Comparison of ENCODE assay signal across 21 cellular contexts in genomic region chr10:62386401-62387320, GRCh38. TPM values are rescaled to one million over a fixed set of nuclear protein-coding genes. Genes with fewer than 3 reads are reported as not detected.
DNase-seq lines count a peak whose midpoint lies in the region; ATAC-seq, FAIRE-seq and TF ChIP-seq lines count a peak whose summit lies in the region.
"Had no signal": no experiment of that assay in that cellular context is flagged by ENCODE, and none has a peak within 500 bp of the region (broad histone marks: within the 10 kb centered on the region; RNA-seq: fewer than 3 reads in every experiment).

No MANE protein-coding gene starts in this region.

- H3K4me2 ChIP-seq in BLaER1 treated with 17β-estradiol and CSF1 and Interleukin-3, amounts not matched to agents 10 nM and 100 nM, result peak overlapping the region; percentile 2 to 57 (median 20); a peak in 16 of 22 replicates
- H3K4me2 ChIP-seq in IMR-90 (ENCODE audit: low read depth, low read length) (no peak overlapping the region), keratinocyte (ENCODE audit: control insufficient read depth, extremely low read depth, insufficient read depth, low read depth, low read length) (peak overlapping the region; percentile 50)

- no peak overlapping the region for H3K56ac ChIP-seq in IMR-90 (ENCODE audit: extremely low read depth, insufficient read depth, low read length)

- no peak overlapping the region for H2AK9ac ChIP-seq in IMR-90 (replicated peaks; ENCODE audit: low read depth, low read length, poor library complexity)

- FAIRE-seq in bronchial epithelial cell (lab: Jason Lieb, UNC) (no peak), keratinocyte (lab: Jason Lieb, UNC) (peak; percentile 13)
- FAIRE-seq: H1, HTR-8/SVneo, TTC549 had no signal

- H3K27ac ChIP-seq in BLaER1 treated with 17β-estradiol and CSF1 and Interleukin-3, amounts not matched to agents 10 nM and 100 nM, result no peak overlapping the region
- H3K27ac ChIP-seq in IMR-90 (ENCODE audit: insufficient read depth, low read length) (no peak overlapping the region), keratinocyte (ENCODE audit: control insufficient read depth, insufficient read depth, low read length) (peak overlapping the region; percentile 98)
- H3K27ac ChIP-seq: adrenal gland had no signal

- intact Hi-C loops in IMR-90 (cut with micrococcal nuclease), result no loop called here

- BruUV-seq in IMR-90 (replicated peaks; lab: Mats Ljungman, UMichigan), result no TSS peak

- ATAC-seq in IMR-90 (ENCODE audit: low read depth), result no peak
- ATAC-seq: esophagus mucosa, mucosa of descending colon had no signal

- H2BK15ac ChIP-seq in IMR-90 (ENCODE audit: low read depth, low read length), result peak overlapping the region; percentile 27; the same call in 1 of the 3 replicates

- no peak overlapping the region for H3K4ac ChIP-seq in IMR-90 (ENCODE audit: low read depth, low read length)

- H2BK20ac ChIP-seq in IMR-90 (ENCODE audit: low read depth, low read length), result no peak overlapping the region

- H3K9me1 ChIP-seq in IMR-90 (ENCODE audit: insufficient read depth, low read length) (no peaks in the 10 kb centered on the region), keratinocyte (ENCODE audit: control insufficient read depth, extremely low read depth, insufficient read depth, low read length) (no peaks in the 10 kb centered on the region)

- TF ChIP-seq CTCF in IMR-90 (conservative IDR thresholded peaks at IDR 0.05; ENCODE audit: low read depth, low read length) (no peak), bronchial epithelial cell (IDR thresholded peaks at IDR 0.05; ENCODE audit: insufficient read depth, low read length, severe bottlenecking) (no peak), keratinocyte (optimal IDR thresholded peaks at IDR 0.05 in 1 of 3, IDR thresholded peaks at IDR 0.05 in 1 of 3, conservative IDR thresholded peaks at IDR 0.05 in 1 of 3; ENCODE audit: extremely low read depth in 1 of 3, insufficient read depth in 2 of 3, low read length in 3 of 3) (no peak)

- H4K91ac ChIP-seq in IMR-90 (ENCODE audit: insufficient read depth, low read depth, low read length), result no peak overlapping the region

- peaks cover 0 to 6% (median 0%) of the 10 kb centered on the region in 11 experiments; a peak in 2 of 22 replicates for H3K9me3 ChIP-seq in BLaER1 treated with 17β-estradiol and CSF1 and Interleukin-3, amounts not matched to agents 10 nM and 100 nM (replicated peaks in 1 of 11)
- H3K9me3 ChIP-seq in IMR-90 (ENCODE audit: control insufficient read depth, insufficient read depth, low read length) (no peaks in the 10 kb centered on the region), keratinocyte (ENCODE audit: control insufficient read depth, low read depth, low read length) (peaks cover 2% of the 10 kb centered on the region)
- H3K9me3 ChIP-seq: adrenal gland, mucosa of descending colon had no signal

- no peaks in the 10 kb centered on the region for H3K27me3 ChIP-seq in BLaER1 treated with 17β-estradiol and CSF1 and Interleukin-3, amounts not matched to agents 10 nM and 100 nM
- H3K27me3 ChIP-seq in IMR-90 (ENCODE audit: control insufficient read depth, insufficient read depth, low read length), result no peaks in the 10 kb centered on the region
- H3K27me3 ChIP-seq in bronchial epithelial cell (ENCODE audit: control insufficient read depth, insufficient read depth, low read length), result no peaks in the 10 kb centered on the region
- no peaks in the 10 kb centered on the region for H3K27me3 ChIP-seq in keratinocyte (ENCODE audit: control insufficient read depth, extremely low read depth, insufficient read depth, low read length)
- H3K27me3 ChIP-seq: adrenal gland had no signal

- DNase-seq in IMR-90, result peak; percentile 30
- peak; percentile 71 for DNase-seq in bronchial epithelial cell (ENCODE audit: low read depth)
- no peak for DNase-seq in keratinocyte (ENCODE audit: low read depth, low spot score)
- no peak for DNase-seq in OCI-M1 (lab: John Stamatoyannopoulos, UW)
- no peak for DNase-seq in stimulated activated CD4-positive, alpha-beta T cell treated with anti-CD3 and anti-CD28 coated beads, Interleukin-2, amount 100 ng/mL, for 48 hours
- no peak for DNase-seq in HUDEP-2 (lab: John Stamatoyannopoulos, UW; ENCODE audit: unreplicated experiment in 76 of 76)
- DNase-seq in activated effector memory CD4-positive, alpha-beta T cell treated with anti-CD3 and anti-CD28 coated beads, Interleukin-2, amount 50 U/mL, for 16 hours, result no peak
- DNase-seq: activated CD4-positive, alpha-beta T cell treated with anti-CD3 and anti-CD28 coated beads, Interleukin-2, amount 10 ng/mL, durations not matched to agents 24 days and 14 days; activated gamma-delta T cell; adrenal gland; mucosa of descending colon; NCI-H1436; NCI-H345; RPMI8226; stimulated activated CD4-positive, alpha-beta T cell treated with anti-CD3 and anti-CD28 coated beads, Interleukin-15, amount 100 ng/mL, for 24 hours had no signal

- in situ Hi-C loops in IMR-90 (cut with MboI; ENCODE audit: low sequenced_read_pairs), result no loop called here

- H4K8ac ChIP-seq in IMR-90 (ENCODE audit: low read depth in 2 of 2, low read length in 2 of 2), result no peak overlapping the region

- H2BK5ac ChIP-seq in IMR-90 (ENCODE audit: low read depth, low read length, poor library complexity, severe bottlenecking), result no peak overlapping the region

- TF ChIP-seq RAD21 in IMR-90 (IDR thresholded peaks at IDR 0.05; ENCODE audit: low read length), result no peak

- peaks cover 8 to 14% (median 10%) of the 10 kb centered on the region in 10 experiments; a peak in 15 of 20 replicates for H3K4me1 ChIP-seq in BLaER1 treated with 17β-estradiol and CSF1 and Interleukin-3, amounts not matched to agents 10 nM and 100 nM
- H3K4me1 ChIP-seq in IMR-90 (ENCODE audit: control insufficient read depth, insufficient read depth, low read length) (no peaks in the 10 kb centered on the region), keratinocyte (ENCODE audit: control insufficient read depth, extremely low read depth, insufficient read depth, low read length) (peaks cover 62% of the 10 kb centered on the region)
- H3K4me1 ChIP-seq: adrenal gland had no signal

- no peaks in the 10 kb centered on the region for H3K36me3 ChIP-seq in BLaER1 treated with 17β-estradiol and CSF1 and Interleukin-3, amounts not matched to agents 10 nM and 100 nM
- H3K36me3 ChIP-seq in IMR-90 (ENCODE audit: control insufficient read depth, insufficient read depth, low read length), result no peaks in the 10 kb centered on the region
- H3K36me3 ChIP-seq in bronchial epithelial cell (ENCODE audit: control insufficient read depth, insufficient read depth, low read length), result no peaks in the 10 kb centered on the region
- peaks cover 3% of the 10 kb centered on the region in 2 experiments for H3K36me3 ChIP-seq in keratinocyte (ENCODE audit: control insufficient read depth in 2 of 2, extremely low read depth in 1 of 2, insufficient read depth in 2 of 2, low read length in 2 of 2)
- H3K36me3 ChIP-seq: adrenal gland had no signal

- H4K5ac ChIP-seq in IMR-90 (ENCODE audit: low read depth, low read length), result no peak overlapping the region

- POLR2A ChIA-PET in IMR-90 (lab: Charles Lee; ENCODE audit: unreplicated experiment), result no interaction called here

- 0 out of 2 replicates have a peak overlapping the region, but pooled peaks have one; percentile 6 for H3K14ac ChIP-seq in IMR-90 (replicated peaks; ENCODE audit: low read depth, low read length)

- no peak overlapping the region for H3K9ac ChIP-seq in BLaER1 treated with 17β-estradiol and CSF1 and Interleukin-3, amounts not matched to agents 10 nM and 100 nM
- H3K9ac ChIP-seq in IMR-90 (ENCODE audit: low read depth, low read length) (no peak overlapping the region), keratinocyte (ENCODE audit: control insufficient read depth, extremely low read depth, insufficient read depth, low read length) (no peak overlapping the region)

- CTCF ChIA-PET in IMR-90 (lab: Yijun Ruan, JAX), result no interaction called here

- TF ChIP-seq POLR2A in IMR-90 (IDR thresholded peaks at IDR 0.05; ENCODE audit: low read depth, low read length), result no peak

- WGBS in IMR-90 (ENCODE audit: extremely low coverage in 2 of 2, insufficient read length in 1 of 2), 2 experiments, result 100% methylated on average over 1 of the region's 4 CpGs; no CpG with 5 or more reads in 1 of the 2 experiments

- no peak overlapping the region for H2AK5ac ChIP-seq in IMR-90 (ENCODE audit: low read depth, low read length)

- no peaks in the 10 kb centered on the region; a peak in 2 of 4 replicates for H3K79me1 ChIP-seq in IMR-90 (ENCODE audit: low read depth in 1 of 2, low read length in 2 of 2)

- dilution Hi-C loops in IMR-90 (cut with HindIII; ENCODE audit: low sequenced_read_pairs, unreplicated experiment) (no loop called here), keratinocyte (cut with MboI; ENCODE audit: extremely low pct_ligation_motif_present, low sequenced_read_pairs) (no loop called here)

- H2AFZ ChIP-seq in IMR-90 (replicated peaks; ENCODE audit: low read length, poor library complexity) (no peak overlapping the region), keratinocyte (ENCODE audit: control insufficient read depth, low read length) (no peak overlapping the region)

- H3K23ac ChIP-seq in IMR-90 (ENCODE audit: low read depth, low read length), result no peak overlapping the region

- H3K79me2 ChIP-seq in keratinocyte (ENCODE audit: control insufficient read depth, insufficient read depth, low read length), result peaks cover 49% of the 10 kb centered on the region

- no peaks in the 10 kb centered on the region for H4K20me1 ChIP-seq in BLaER1 treated with 17β-estradiol and CSF1 and Interleukin-3, amounts not matched to agents 10 nM and 100 nM
- no peaks in the 10 kb centered on the region for H4K20me1 ChIP-seq in IMR-90 (ENCODE audit: insufficient read depth, low read length)
- H4K20me1 ChIP-seq in keratinocyte (ENCODE audit: control insufficient read depth, extremely low read depth, insufficient read depth, low read length), result no peaks in the 10 kb centered on the region

- H3K18ac ChIP-seq in IMR-90 (ENCODE audit: low read depth, low read length), result no peak overlapping the region

- H3K4me3 ChIP-seq in BLaER1 treated with 17β-estradiol and CSF1 and Interleukin-3, amounts not matched to agents 10 nM and 100 nM, result no peak overlapping the region
- H3K4me3 ChIP-seq in IMR-90 (ENCODE audit: insufficient read depth, low read depth, low read length) (no peak overlapping the region), bronchial epithelial cell (ENCODE audit: low read depth, low read length) (no peak overlapping the region), keratinocyte (ENCODE audit: control insufficient read depth in 2 of 3, extremely low read depth in 1 of 3, insufficient read depth in 2 of 3, low read depth in 1 of 3, low read length in 3 of 3) (no peak overlapping the region)
- H3K4me3 ChIP-seq: adrenal gland, mucosa of descending colon had no signal

- H2BK120ac ChIP-seq in IMR-90 (ENCODE audit: low read depth, low read length), result no peak overlapping the region

RNA-seq across cellular contexts. Expression of gene ZNF365, which starts 12.5 kb away (rescaled TPM):
- 2.5 and 3.2 TPM in 2 replicates for total RNA-seq in IMR-90 (2012; rRNA removed)
- 1.0 and 1.2 TPM in 2 replicates for polyA plus RNA-seq in IMR-90 (2012; rRNA removed)
- 0.46 and 0.80 TPM in 2 replicates for polyA plus RNA-seq in IMR-90 (2012; cell fraction: cytosol; rRNA removed)
- polyA plus RNA-seq in IMR-90 (2012; cell fraction: nucleus; rRNA removed; ENCODE audit: low replicate concordance), result 0.41 and 1.0 TPM in 2 replicates
- total RNA-seq in bronchial epithelial cell, result 1.3 and 7.2 TPM in 2 replicates
- polyA plus RNA-seq in keratinocyte, result 11.9 to 20.9 TPM (median 15.9 TPM) in 3 replicates
- polyA plus RNA-seq in keratinocyte (2011; ENCODE audit: low read depth), result 45.3 TPM
- 10.0 and 17.5 TPM in 2 replicates for polyA plus RNA-seq in keratinocyte (2011; cell fraction: cytosol; rRNA removed)
- polyA plus RNA-seq in keratinocyte (2011; cell fraction: nucleus; rRNA removed), result 13.4 and 17.5 TPM in 2 replicates
- 15.4 and 22.7 TPM in 2 replicates for polyA plus RNA-seq in keratinocyte (2012; ENCODE audit: low replicate concordance)
- 14.5 to 25.7 TPM (median 16.1 TPM) in 3 replicates for polyA minus RNA-seq in keratinocyte
- polyA minus RNA-seq in keratinocyte (2011; cell fraction: cytosol; rRNA and poly(A)+ RNA removed), result 16.3 TPM
- polyA minus RNA-seq in keratinocyte (2011; cell fraction: nucleus; rRNA and poly(A)+ RNA removed), result 12.3 and 20.6 TPM in 2 replicates
- total RNA-seq: activated CD4-positive, alpha-beta T cell treated with anti-CD3 and anti-CD28 coated beads, Interleukin-2, amount 10 ng/mL, durations not matched to agents 24 days and 14 days had no signal
- polyA plus RNA-seq: liver had no signal

Comparison
In these comparisons a context has a peak if more than half of its experiments do, and no peak if none do; other contexts are left out.
1. DNase-seq: peak in IMR-90 (single experiment) and bronchial epithelial cell (single experiment); none in keratinocyte (single experiment), OCI-M1 (single experiment), stimulated activated CD4-positive, alpha-beta T cell treated with anti-CD3 and anti-CD28 coated beads, Interleukin-2, amount 100 ng/mL, for 48 hours (0 of 2), HUDEP-2 (0 of 76) and activated effector memory CD4-positive, alpha-beta T cell treated with anti-CD3 and anti-CD28 coated beads, Interleukin-2, amount 50 U/mL, for 16 hours (single experiment).